ENCODE assay signal across 19 cellular contexts in genomic region chr1:197027359-197027758, GRCh38. TPM values are rescaled to one million over a fixed set of nuclear protein-coding genes. Genes with fewer than 3 reads are reported as not detected.
DNase-seq lines count a peak whose midpoint lies in the region; ATAC-seq, FAIRE-seq and TF ChIP-seq lines count a peak whose summit lies in the region.
"Had no signal": no experiment of that assay in that cellular context is flagged by ENCODE, and none has a peak within 500 bp of the region (broad histone marks: within the 10 kb centered on the region; RNA-seq: fewer than 3 reads in every experiment).

No MANE protein-coding gene starts in this region.

- H3K36me3 ChIP-seq in bronchial epithelial cell (ENCODE audit: control insufficient read depth, insufficient read depth, low read length): no peaks in the 10 kb centered on the region
- H3K36me3 ChIP-seq in upper lobe of left lung: no peaks in the 10 kb centered on the region
- no peaks in the 10 kb centered on the region for H3K36me3 ChIP-seq in BE2C
- H3K36me3 ChIP-seq: BLaER1, Peyer's patch had no signal

- H3K4me1 ChIP-seq in upper lobe of left lung (no peaks in the 10 kb centered on the region), BE2C (no peaks in the 10 kb centered on the region)
- H3K4me1 ChIP-seq: BLaER1, Peyer's patch had no signal

- no peak for TF ChIP-seq POLR2A in upper lobe of left lung (IDR thresholded peaks at IDR 0.05)

- H3K27me3 ChIP-seq in bronchial epithelial cell (ENCODE audit: control insufficient read depth, insufficient read depth, low read length): no peaks in the 10 kb centered on the region
- no peaks in the 10 kb centered on the region for H3K27me3 ChIP-seq in upper lobe of left lung
- no peaks in the 10 kb centered on the region for H3K27me3 ChIP-seq in BE2C
- H3K27me3 ChIP-seq: BLaER1, Peyer's patch had no signal

- WGBS in upper lobe of left lung, 2 donors: 87 to 92% methylated on average over 6 of the region's 6 CpGs

- DNase-seq in NCI-H510A treated with DMSO at 0.1 percent for 48 hours (lab: John Stamatoyannopoulos, UW) (peak; percentile 44), NCI-H510A (lab: John Stamatoyannopoulos, UW) (no peak), HT1080 (ENCODE audit: low read depth) (peak; percentile 27), bronchial epithelial cell (ENCODE audit: low read depth) (peak; percentile 50), mucosa of gallbladder (ENCODE audit: low spot score) (peak; percentile 50), upper lobe of left lung (no peak), BE2C (no peak)
- DNase-seq: CD8-positive, alpha-beta T cell; H7; NCI-H1092; NCI-H146; NCI-H2081; Peyer's patch; Right ventricle myocardium superior had no signal

- no peak for ATAC-seq in upper lobe of left lung (ENCODE audit: low FRiP score in 2 of 2)
- ATAC-seq in HG03439 (IDR thresholded peaks at IDR 0.05; ENCODE audit: unreplicated experiment): no peak
- ATAC-seq: CD8-positive, alpha-beta T cell; SK-N-SH treated with all-trans-retinoic acid at 6 μM for 48 hours had no signal

- no peaks in the 10 kb centered on the region for H3K9me3 ChIP-seq in upper lobe of left lung
- no peaks in the 10 kb centered on the region; the same call in 1 of the 2 replicates for H3K9me3 ChIP-seq in BE2C
- H3K9me3 ChIP-seq: BLaER1, Peyer's patch had no signal

- TF ChIP-seq CTCF in bronchial epithelial cell (IDR thresholded peaks at IDR 0.05; ENCODE audit: insufficient read depth, low read length, severe bottlenecking): no peak
- no peak for TF ChIP-seq CTCF in upper lobe of left lung (IDR thresholded peaks at IDR 0.05)
- no peak for TF ChIP-seq CTCF in BE2C (IDR thresholded peaks at IDR 0.05; ENCODE audit: low read depth, low read length)

- no peak overlapping the region for H3K27ac ChIP-seq in upper lobe of left lung
- H3K27ac ChIP-seq: 22Rv1, BLaER1, Peyer's patch had no signal

- H3K4me3 ChIP-seq in bronchial epithelial cell (ENCODE audit: low read depth, low read length) (no peak overlapping the region), upper lobe of left lung (no peak overlapping the region), BE2C (ENCODE audit: low read depth, low read length) (no peak overlapping the region)
- H3K4me3 ChIP-seq: BLaER1, Peyer's patch had no signal

- FAIRE-seq in bronchial epithelial cell (lab: Jason Lieb, UNC): no peak

- no peak for TF ChIP-seq EP300 in upper lobe of left lung (IDR thresholded peaks at IDR 0.05)

RNA-seq across cellular contexts. Expression of gene F13B, which starts 39.7 kb away (rescaled TPM):
- total RNA-seq in HT1080 (2014; rRNA removed; shearing (Covaris generic)): not detected in 2 replicates
- not detected in 2 replicates for polyA plus RNA-seq in HT1080 (2015; cell fraction: cytosol; rRNA removed)
- polyA plus RNA-seq in HT1080 (2015; cell fraction: nucleus; rRNA removed): not detected in 2 replicates
- total RNA-seq in bronchial epithelial cell (not detected in 2 replicates), mucosa of gallbladder (2.3 TPM), upper lobe of left lung (not detected)
- not detected for polyA plus RNA-seq in BE2C (2012; ENCODE audit: insufficient read depth, insufficient read length, low read depth)
- total RNA-seq: CD8-positive, alpha-beta T cell; H7; Peyer's patch; Right ventricle myocardium superior had no signal

RNA-seq across cellular contexts. Expression of gene CFHR5, which starts 50.0 kb away (rescaled TPM):
- not detected in 2 replicates for total RNA-seq in HT1080 (2014; rRNA removed; shearing (Covaris generic))
- not detected in 2 replicates for polyA plus RNA-seq in HT1080 (2015; cell fraction: cytosol; rRNA removed)
- polyA plus RNA-seq in HT1080 (2015; cell fraction: nucleus; rRNA removed): not detected in 2 replicates
- total RNA-seq in bronchial epithelial cell: not detected in 2 replicates
- not detected for total RNA-seq in mucosa of gallbladder
- total RNA-seq in upper lobe of left lung: not detected
- not detected for polyA plus RNA-seq in BE2C (2012; ENCODE audit: insufficient read depth, insufficient read length, low read depth)
- total RNA-seq: CD8-positive, alpha-beta T cell; H7; NCI-H460; Peyer's patch; Right ventricle myocardium superior had no signal

Comparison
In these comparisons a context has a peak if more than half of its experiments do, and no peak if none do; other contexts are left out.
1. DNase-seq: peak in NCI-H510A treated with DMSO at 0.1 percent for 48 hours (single experiment), HT1080 (single experiment), bronchial epithelial cell (single experiment) and mucosa of gallbladder (single experiment); none in NCI-H510A (single experiment), upper lobe of left lung (0 of 2) and BE2C (single experiment).